21 cellular contexts compared by ENCODE assay signal in genomic region chr17:78438271-78438691, GRCh38. TPM values are rescaled to one million over a fixed set of nuclear protein-coding genes. Genes with fewer than 3 reads are reported as not detected.
A peak's percentile ranks its signal among the peaks of the same experiment; 100 is the strongest.
DNase-seq lines count a peak whose midpoint lies in the region; ATAC-seq, FAIRE-seq and TF ChIP-seq lines count a peak whose summit lies in the region.
"Had no signal": no experiment of that assay in that cellular context is flagged by ENCODE, and none has a peak within 500 bp of the region (broad histone marks: within the 10 kb centered on the region; RNA-seq: fewer than 3 reads in every experiment).

No MANE protein-coding gene starts in this region.

- no peak overlapping the region for H3K4me3 Mint-ChIP-seq in activated CD4-positive, alpha-beta T cell treated with anti-CD3 and anti-CD28 coated beads for 36 hours
- H3K4me3 Mint-ChIP-seq in activated CD4-positive, alpha-beta T cell treated with anti-CD3 and anti-CD28 coated beads, Interleukin-2, amount 10 ng/mL, durations not matched to agents 7 days and 5 days = no peak overlapping the region
- H3K4me3 Mint-ChIP-seq: HFFc6 had no signal

- H3K27ac ChIP-seq in K562 (ENCODE audit: extremely low read depth, low read depth, low read length) (no peak overlapping the region), neuronal stem cell (replicated peaks; ENCODE audit: low read length) (no peak overlapping the region)
- H3K27ac ChIP-seq: BLaER1 treated with 17β-estradiol and CSF1 and Interleukin-3, amounts not matched to agents 10 nM and 100 nM; HL-60 had no signal

- H2BK5ac ChIP-seq in neuronal stem cell (ENCODE audit: low read length) = no peak overlapping the region

- H2AK5ac ChIP-seq in neuronal stem cell (ENCODE audit: low read depth, low read length) = no peak overlapping the region

- no peak overlapping the region for H4K91ac ChIP-seq in neuronal stem cell (ENCODE audit: low read depth, low read length, poor library complexity)

- H3K9me1 ChIP-seq in K562 (ENCODE audit: control insufficient read depth, insufficient read depth, low read length) = no peaks in the 10 kb centered on the region

- no peak overlapping the region for H3K14ac ChIP-seq in neuronal stem cell (ENCODE audit: low read length)

- TF ChIP-seq RAD21 in K562 (CRISPR knock-in tag; conservative IDR thresholded peaks at IDR 0.05 in 1 of 2, IDR thresholded peaks at IDR 0.05 in 1 of 2) = no peak

- 83% methylated on average over 7 of the region's 10 CpGs for WGBS in K562 (ENCODE audit: insufficient coverage, low coverage, missing lambda C conversion rate)
- WGBS in neuronal stem cell (ENCODE audit: extremely low coverage in 2 of 2, insufficient read length in 2 of 2, insufficient replicate concordance in 1 of 2), 2 donors = no CpG with 5 or more reads among the region's 10 CpGs

- H3K9ac ChIP-seq in K562 (ENCODE audit: insufficient read depth in 1 of 2, low read depth in 2 of 2, low read length in 2 of 2) (no peak overlapping the region), neuronal stem cell (ENCODE audit: low read depth, low read length, poor library complexity) (no peak overlapping the region)
- H3K9ac ChIP-seq: BLaER1 treated with 17β-estradiol and CSF1 and Interleukin-3, amounts not matched to agents 10 nM and 100 nM had no signal

- no peak for TF ChIP-seq POLR2A in K562 (conservative IDR thresholded peaks at IDR 0.05)

- H2BK15ac ChIP-seq in neuronal stem cell (ENCODE audit: low read length) = no peak overlapping the region

- H2AFZ ChIP-seq in K562 (ENCODE audit: low read depth, low read length) (no peak overlapping the region), neuronal stem cell (ENCODE audit: low read length) (no peak overlapping the region)

- peak overlapping the region; percentile 25 for H3K18ac ChIP-seq in neuronal stem cell (ENCODE audit: low read length)

- H3K4me1 ChIP-seq in K562 (replicated peaks in 1 of 2; ENCODE audit: control insufficient read depth in 2 of 2, insufficient read depth in 2 of 2, low read length in 2 of 2) (no peaks in the 10 kb centered on the region; a peak in 1 of 5 replicates), neuronal stem cell (ENCODE audit: control insufficient read depth in 2 of 2, insufficient read depth in 1 of 2, low read depth in 1 of 2, low read length in 2 of 2) (peaks cover 7 to 12% of the 10 kb centered on the region in 2 donors)

- no peak overlapping the region for H3K4ac ChIP-seq in neuronal stem cell (ENCODE audit: low read length)

- TF ChIP-seq EP300 in K562 (IDR thresholded peaks at IDR 0.05; ENCODE audit: low read length) = no peak

- intact Hi-C loops in activated CD4-positive, alpha-beta T cell treated with anti-CD3 and anti-CD28 coated beads for 36 hours (cut with DNase I, micrococcal nuclease) = no loop called here
- intact Hi-C loops in K562 (cut with micrococcal nuclease) = no loop called here

- peak; percentile 30 for ATAC-seq in activated CD4-positive, alpha-beta T cell treated with anti-CD3 and anti-CD28 coated beads for 36 hours
- ATAC-seq in K562 = no peak
- no peak for ATAC-seq in GM18519 (IDR thresholded peaks at IDR 0.05; ENCODE audit: low FRiP score, unreplicated experiment)
- ATAC-seq: Panc1, Right ventricle myocardium inferior had no signal

- H3K4me1 Mint-ChIP-seq in activated CD4-positive, alpha-beta T cell treated with anti-CD3 and anti-CD28 coated beads for 36 hours = no peaks in the 10 kb centered on the region
- no peaks in the 10 kb centered on the region for H3K4me1 Mint-ChIP-seq in activated CD4-positive, alpha-beta T cell treated with anti-CD3 and anti-CD28 coated beads, Interleukin-2, amount 10 ng/mL, durations not matched to agents 7 days and 5 days

- no peaks in the 10 kb centered on the region for H3K79me2 ChIP-seq in K562 (ENCODE audit: control insufficient read depth, insufficient read depth, low read length)

- H3K9me3 ChIP-seq in K562 (replicated peaks; ENCODE audit: control insufficient read depth, insufficient read depth, low read depth, low read length) (no peaks in the 10 kb centered on the region), neuronal stem cell (replicated peaks in 1 of 2; ENCODE audit: control insufficient read depth in 2 of 2, insufficient read depth in 1 of 2, low read depth in 1 of 2, low read length in 2 of 2) (no peaks in the 10 kb centered on the region)
- H3K9me3 ChIP-seq: BLaER1 treated with 17β-estradiol and CSF1 and Interleukin-3, amounts not matched to agents 10 nM and 100 nM had no signal

- H3K27ac Mint-ChIP-seq in activated CD4-positive, alpha-beta T cell treated with anti-CD3 and anti-CD28 coated beads for 36 hours = no peak overlapping the region
- H3K27ac Mint-ChIP-seq in activated CD4-positive, alpha-beta T cell treated with anti-CD3 and anti-CD28 coated beads, Interleukin-2, amount 10 ng/mL, durations not matched to agents 7 days and 5 days = no peak overlapping the region
- H3K27ac Mint-ChIP-seq: HFFc6 had no signal

- H3K36me3 Mint-ChIP-seq in activated CD4-positive, alpha-beta T cell treated with anti-CD3 and anti-CD28 coated beads for 36 hours (ENCODE audit: low read depth) = no peaks in the 10 kb centered on the region
- H3K36me3 Mint-ChIP-seq in activated CD4-positive, alpha-beta T cell treated with anti-CD3 and anti-CD28 coated beads, Interleukin-2, amount 10 ng/mL, durations not matched to agents 7 days and 5 days (ENCODE audit: low read depth) = no peaks in the 10 kb centered on the region

- H3K23ac ChIP-seq in neuronal stem cell (ENCODE audit: low read depth, low read length, poor library complexity) = no peak overlapping the region

- H3K79me1 ChIP-seq in neuronal stem cell (ENCODE audit: low read depth, low read length) = no peaks in the 10 kb centered on the region

- in situ Hi-C loops in K562 (cut with MboI) = no loop called here

- no peaks in the 10 kb centered on the region for H3K9me3 Mint-ChIP-seq in activated CD4-positive, alpha-beta T cell treated with anti-CD3 and anti-CD28 coated beads for 36 hours (ENCODE audit: low read depth)
- no peaks in the 10 kb centered on the region for H3K9me3 Mint-ChIP-seq in activated CD4-positive, alpha-beta T cell treated with anti-CD3 and anti-CD28 coated beads, Interleukin-2, amount 10 ng/mL, durations not matched to agents 7 days and 5 days

- no peaks in the 10 kb centered on the region for H3K27me3 Mint-ChIP-seq in activated CD4-positive, alpha-beta T cell treated with anti-CD3 and anti-CD28 coated beads for 36 hours
- H3K27me3 Mint-ChIP-seq in activated CD4-positive, alpha-beta T cell treated with anti-CD3 and anti-CD28 coated beads, Interleukin-2, amount 10 ng/mL, durations not matched to agents 7 days and 5 days = peaks cover 2% of the 10 kb centered on the region

- no peak overlapping the region for H4K8ac ChIP-seq in neuronal stem cell (ENCODE audit: low read depth, low read length)

- H2BK120ac ChIP-seq in neuronal stem cell (ENCODE audit: low read depth, low read length) = no peak overlapping the region

- peaks cover 4% of the 10 kb centered on the region; the same call in 1 of the 2 replicates for H4K20me1 ChIP-seq in K562 (replicated peaks; ENCODE audit: control insufficient read depth, insufficient read depth, low read length)

- H3K4me2 ChIP-seq in K562 (ENCODE audit: insufficient read depth, low read length) (no peak overlapping the region), neuronal stem cell (ENCODE audit: insufficient read depth, low read length, poor library complexity, severe bottlenecking) (no peak overlapping the region)
- H3K4me2 ChIP-seq: BLaER1 treated with 17β-estradiol and CSF1 and Interleukin-3, amounts not matched to agents 10 nM and 100 nM had no signal

- H3K27me3 ChIP-seq in K562 (ENCODE audit: control insufficient read depth in 2 of 2, insufficient read depth in 2 of 2, low read length in 2 of 2) = peaks cover 19 to 52% of the 10 kb centered on the region in 2 experiments; a peak in 4 of 5 replicates
- peaks cover 0 to 4% (median 0%) of the 10 kb centered on the region in 3 experiments for H3K27me3 ChIP-seq in neuronal stem cell (ENCODE audit: control insufficient read depth in 3 of 3, insufficient read depth in 3 of 3, low read depth in 1 of 3, low read length in 3 of 3)
- H3K27me3 ChIP-seq: BLaER1 treated with 17β-estradiol and CSF1 and Interleukin-3, amounts not matched to agents 10 nM and 100 nM had no signal

- POLR2A ChIA-PET in activated CD4-positive, alpha-beta T cell treated with anti-CD3 and anti-CD28 coated beads for 36 hours (lab: Charles Lee) = no interaction called here
- POLR2A ChIA-PET in activated CD4-positive, alpha-beta T cell treated with anti-CD3 and anti-CD28 coated beads, Interleukin-2, amount 10 ng/mL, durations not matched to agents 7 days and 5 days (lab: Charles Lee) = no interaction called here
- POLR2A ChIA-PET in K562 (lab: Yijun Ruan, JAX) = no interaction called here

- BruUV-seq in K562 (replicated peaks; lab: Mats Ljungman, UMichigan) = no TSS peak

- H2BK12ac ChIP-seq in neuronal stem cell (ENCODE audit: low read length) = no peak overlapping the region

- no peak for FAIRE-seq in K562 (lab: Jason Lieb, UNC)
- FAIRE-seq: H1 had no signal

- TF ChIP-seq CTCF in K562 (IDR thresholded peaks at IDR 0.05 in 2 of 3, conservative IDR thresholded peaks at IDR 0.05 in 1 of 3; ENCODE audit: insufficient read depth in 2 of 3, low read depth in 1 of 3, low read length in 3 of 3) = no peak

- no peaks in the 10 kb centered on the region for H3K36me3 ChIP-seq in K562 (ENCODE audit: control insufficient read depth, insufficient read depth, low read length)
- H3K36me3 ChIP-seq in neuronal stem cell (replicated peaks in 1 of 2; ENCODE audit: control insufficient read depth in 2 of 2, insufficient read depth in 2 of 2, low read length in 2 of 2) = no peaks in the 10 kb centered on the region
- H3K36me3 ChIP-seq: BLaER1 treated with 17β-estradiol and CSF1 and Interleukin-3, amounts not matched to agents 10 nM and 100 nM had no signal

- no peak for DNase-seq in activated CD4-positive, alpha-beta T cell treated with anti-CD3 and anti-CD28 coated beads for 36 hours
- no peak for DNase-seq in activated CD4-positive, alpha-beta T cell treated with anti-CD3 and anti-CD28 coated beads, Interleukin-2, amount 10 ng/mL, durations not matched to agents 7 days and 5 days
- DNase-seq in EH (ENCODE audit: low read depth) (peak; percentile 13), K562 (ENCODE audit: extremely low read depth in 1 of 4, low spot score in 3 of 4) (no peak), neuronal stem cell (ENCODE audit: low spot score) (no peak), activated gamma-delta T cell treated with Interleukin-2 at 50 U/mL for 16 hours (no peak), NCI-H446 (lab: John Stamatoyannopoulos, UW) (no peak)
- DNase-seq: Calu3, DMS79 treated with DMSO at 0.1 percent for 48 hours, GF-D8, HFFc6, KG1, NCI-H187 treated with DMSO at 0.1 percent for 48 hours, NCI-H446 treated with DMSO at 0.1 percent for 48 hours, NCI-H748 treated with DMSO at 0.1 percent for 48 hours had no signal

- H3K4me3 ChIP-seq in K562 = no peak overlapping the region
- H3K4me3 ChIP-seq in neuronal stem cell (ENCODE audit: low read length in 2 of 2) = no peak overlapping the region
- H3K4me3 ChIP-seq: BLaER1 treated with 17β-estradiol and CSF1 and Interleukin-3, amounts not matched to agents 10 nM and 100 nM had no signal

- CTCF ChIA-PET in activated CD4-positive, alpha-beta T cell treated with anti-CD3 and anti-CD28 coated beads for 36 hours (lab: Charles Lee) = interaction anchor here (1.6 kb wide), 1 partner anchor 16 kb away, joined by 4 read pairs; no protein-coding TSS in a partner anchor
- CTCF ChIA-PET in activated CD4-positive, alpha-beta T cell treated with anti-CD3 and anti-CD28 coated beads, Interleukin-2, amount 10 ng/mL, durations not matched to agents 7 days and 5 days (lab: Charles Lee) = interaction anchor here (1.4 kb wide), 1 partner anchor 271 kb away, joined by 3 read pairs; no protein-coding TSS in a partner anchor
- CTCF ChIA-PET in K562 (lab: Yijun Ruan, JAX; ENCODE audit: low intra/inter-chr PET ratio) = interaction anchor here (0.6 kb wide), 1 partner anchor 420 kb away, joined by 3 read pairs; no protein-coding TSS in a partner anchor

RNA-seq across cellular contexts. Expression of gene PGS1, which starts 59.8 kb away (rescaled TPM):
- 10 to 100 TPM; 73.3 to 75.0 TPM for total RNA-seq in activated CD4-positive, alpha-beta T cell treated with anti-CD3 and anti-CD28 coated beads for 36 hours
- 10 to 100 TPM; 71.1 to 78.3 TPM for total RNA-seq in activated CD4-positive, alpha-beta T cell treated with anti-CD3 and anti-CD28 coated beads, Interleukin-2, amount 10 ng/mL, durations not matched to agents 7 days and 5 days
- total RNA-seq in K562 (2011; cell fraction: chromatin; rRNA removed; ENCODE audit: low replicate concordance) = 72.8 and 169 TPM in 2 replicates
- total RNA-seq in K562 (2011; cell fraction: nucleolus; rRNA removed) = 88.1 and 96.7 TPM in 2 replicates
- total RNA-seq in K562 (2011; cell fraction: nucleoplasm; rRNA removed) = 70.5 and 71.8 TPM in 2 replicates
- total RNA-seq in K562 (2014; rRNA removed) = 24.0 and 33.4 TPM in 2 replicates
- total RNA-seq in K562 (2014; rRNA removed; fragmentation: Illumina TruSeq; extraction: Trizol) = 10.7 and 14.0 TPM in 2 replicates
- total RNA-seq in K562 (2015; rRNA removed; fragmentation: Illumina TruSeq; extraction: Trizol) = 16.9 and 20.3 TPM in 2 replicates
- total RNA-seq in K562 (2021) = 33.5 and 38.4 TPM in 2 replicates
- polyA plus RNA-seq in K562 (2011; rRNA removed) = 39.4 and 43.6 TPM in 2 replicates
- 36.4 and 45.7 TPM in 2 replicates for polyA plus RNA-seq in K562 (2011; cell fraction: cytosol; rRNA removed)
- 113 and 149 TPM in 2 replicates for polyA plus RNA-seq in K562 (2011; cell fraction: nucleus; rRNA removed)
- polyA plus RNA-seq in K562 (2012) = 24.6 and 37.9 TPM in 2 replicates
- 22.3 and 27.0 TPM in 2 replicates for polyA plus RNA-seq in K562 (2014; fragmentation: Illumina TruSeq; extraction: Trizol)
- polyA plus RNA-seq in K562 (2014; fragmentation: Nextera tagmentation; extraction: Ambion mirVana) = 1 to 10 TPM; 1.3 to 1.8 TPM
- 29.7 and 36.0 TPM in 2 replicates for polyA plus RNA-seq in K562 (2014; rRNA removed)
- polyA minus RNA-seq in K562 (2011; rRNA and poly(A)+ RNA removed) = 23.3 and 26.9 TPM in 2 replicates
- 30.8 and 30.9 TPM in 2 replicates for polyA minus RNA-seq in K562 (2011; cell fraction: cytosol; rRNA and poly(A)+ RNA removed)
- polyA minus RNA-seq in K562 (2011; cell fraction: nucleus; rRNA and poly(A)+ RNA removed) = 40.8 and 57.1 TPM in 2 replicates
- 28.6 TPM for polyA plus RNA-seq in neuronal stem cell (2013, experiment 1 of 2)
- 27.5 TPM for polyA plus RNA-seq in neuronal stem cell (2013, experiment 2 of 2)
